In the genomic region with DNA sequence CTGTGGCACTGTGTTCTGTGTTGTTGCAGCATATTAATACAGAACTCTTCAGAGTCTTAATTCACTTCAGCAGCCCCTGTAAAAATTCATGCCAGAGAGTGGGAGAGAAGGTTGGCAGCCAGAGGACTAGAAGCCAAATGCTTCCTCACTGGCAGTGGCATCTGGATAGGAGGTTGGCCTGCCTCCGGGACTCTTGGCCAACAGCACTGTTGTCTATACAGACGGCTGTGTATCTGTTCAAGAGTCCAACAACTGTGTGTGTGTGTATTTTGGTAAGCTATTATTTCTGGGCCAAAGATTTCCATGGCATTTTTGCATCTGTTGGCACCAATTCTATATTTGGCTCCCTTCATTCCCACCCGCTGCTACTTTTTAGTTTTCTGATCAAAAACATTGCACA, we compare ENCODE assay signal across 18 cellular contexts.
A peak's percentile ranks its signal among the peaks of the same experiment; 100 is the strongest.
DNase-seq lines count a peak whose midpoint lies in the region; ATAC-seq and TF ChIP-seq lines count a peak whose summit lies in the region.
"Had no signal": no experiment of that assay in that cellular context is flagged by ENCODE, and none has a peak within 500 bp of the region (broad histone marks: within the 10 kb centered on the region; RNA-seq: fewer than 3 reads in every experiment).

No MANE protein-coding gene starts in this region.

- H3K27me3 Mint-ChIP-seq in activated T-cell treated with anti-CD3 and anti-CD28 coated beads, Interleukin-2, amount 50 U/mL, for 4 hours (ENCODE audit: low read depth) = no peaks in the 10 kb centered on the region
- H3K27me3 Mint-ChIP-seq: IgD-negative memory B cell had no signal

- ATAC-seq in heart left ventricle (peak; percentile 55 to 89 (median 84)), left cardiac atrium (no peak), GM19452 (IDR thresholded peaks at IDR 0.05; ENCODE audit: unreplicated experiment) (no peak)
- no peak for ATAC-seq in activated T-cell treated with anti-CD3 and anti-CD28 coated beads, Interleukin-2, amount 50 U/mL, for 4 hours
- ATAC-seq: A549, HCT116 had no signal

- H3K4me3 ChIP-seq in heart left ventricle = no peak overlapping the region
- H3K4me3 ChIP-seq: A549, GM23248 had no signal

- H3K9me3 Mint-ChIP-seq in activated T-cell treated with anti-CD3 and anti-CD28 coated beads, Interleukin-2, amount 50 U/mL, for 4 hours = peaks cover 4% of the 10 kb centered on the region

- no peak for TF ChIP-seq POLR2A in heart left ventricle (IDR thresholded peaks at IDR 0.05)

- no peaks in the 10 kb centered on the region for H3K4me1 Mint-ChIP-seq in activated T-cell treated with anti-CD3 and anti-CD28 coated beads, Interleukin-2, amount 50 U/mL, for 4 hours (ENCODE audit: low read depth)
- H3K4me1 Mint-ChIP-seq: CD14-positive monocyte, IgD-negative memory B cell had no signal

- intact Hi-C loops in heart left ventricle (cut with DNase I) (loop anchor here in 4 of 10 donors (10.0 kb wide), 3 partner anchors 191 to 231 kb away; no protein-coding TSS in a partner anchor), left cardiac atrium (cut with DNase I) (no loop called here)

- H3K9me3 ChIP-seq in heart left ventricle = no peaks in the 10 kb centered on the region
- H3K9me3 ChIP-seq: A549 had no signal

- no peak overlapping the region for H3K4me3 Mint-ChIP-seq in activated T-cell treated with anti-CD3 and anti-CD28 coated beads, Interleukin-2, amount 50 U/mL, for 4 hours
- H3K4me3 Mint-ChIP-seq: CD14-positive monocyte, IgD-negative memory B cell had no signal

- H3K36me3 Mint-ChIP-seq in activated T-cell treated with anti-CD3 and anti-CD28 coated beads, Interleukin-2, amount 50 U/mL, for 4 hours (ENCODE audit: insufficient read depth) = no peaks in the 10 kb centered on the region
- H3K36me3 Mint-ChIP-seq: CD14-positive monocyte, IgD-negative memory B cell had no signal

- no peaks in the 10 kb centered on the region for H3K27me3 ChIP-seq in heart left ventricle

- DNase-seq in heart left ventricle (peak; percentile 24 to 72 (median 59)), left cardiac atrium (no peak), globus pallidus (ENCODE audit: low spot score) (peak; percentile 87), medulla oblongata (ENCODE audit: extremely low spot score) (peak; percentile 74), OCI-M2 (lab: John Stamatoyannopoulos, UW; ENCODE audit: unreplicated experiment) (no peak)
- DNase-seq in activated T-cell treated with anti-CD3 and anti-CD28 coated beads, Interleukin-2, amount 50 U/mL, for 4 hours = no peak
- DNase-seq: COR-L47, GDM1, GM23248, NCI-H1417, NCI-H2029 treated with DMSO at 0.1 percent for 48 hours, NCI-H524 treated with DMSO at 0.1 percent for 48 hours, OCI-M1 had no signal

- no peaks in the 10 kb centered on the region for H3K36me3 ChIP-seq in heart left ventricle

- WGBS in heart left ventricle, 4 donors = 30 to 46% (median 35%) methylated on average over 2 to 3 of the region's 3 CpGs

- TF ChIP-seq CTCF in heart left ventricle (IDR thresholded peaks at IDR 0.05) = no peak

- H3K4me1 ChIP-seq in heart left ventricle = peaks cover 0 to 15% (median 0%) of the 10 kb centered on the region in 12 donors
- H3K4me1 ChIP-seq: A549 had no signal

- no peak overlapping the region for H3K27ac ChIP-seq in heart left ventricle
- H3K27ac ChIP-seq: A549, GM23248 had no signal

Comparison
In these comparisons a context has a peak if more than half of its experiments do, and no peak if none do; other contexts are left out.
1. ATAC-seq: peak in heart left ventricle (4 of 4); none in left cardiac atrium (0 of 2), GM19452 (single experiment) and activated T-cell treated with anti-CD3 and anti-CD28 coated beads, Interleukin-2, amount 50 U/mL, for 4 hours (0 of 2).
2. DNase-seq: peak in heart left ventricle (5 of 5), globus pallidus (single experiment) and medulla oblongata (single experiment); none in left cardiac atrium (single experiment), OCI-M2 (single experiment) and activated T-cell treated with anti-CD3 and anti-CD28 coated beads, Interleukin-2, amount 50 U/mL, for 4 hours (single experiment).